In genomic region chr1:185789846-185790735, GRCh38 we compare ENCODE assay signal across 14 cellular contexts. TPM values are rescaled to one million over a fixed set of nuclear protein-coding genes. Genes with fewer than 3 reads are reported as not detected.
DNase-seq lines count a peak whose midpoint lies in the region; ATAC-seq and TF ChIP-seq lines count a peak whose summit lies in the region.
"Had no signal": no experiment of that assay in that cellular context is flagged by ENCODE, and none has a peak within 500 bp of the region (broad histone marks: within the 10 kb centered on the region; RNA-seq: fewer than 3 reads in every experiment).

No MANE protein-coding gene starts in this region.

- DNase-seq in HFFc6 (peak; percentile 11), astrocyte of the spinal cord (ENCODE audit: low read depth, low spot score) (peak; percentile 59), Right ventricle myocardium superior (no peak), renal cortical epithelial cell (ENCODE audit: low read depth) (peak; percentile 31), GM19238 (ENCODE audit: insufficient read length, low spot score) (no peak)
- DNase-seq in stimulated activated CD4-positive, alpha-beta T cell treated with anti-CD3 and anti-CD28 coated beads, Interleukin-4, amount 100 ng/mL, for 4 hours: no peak
- DNase-seq: activated CD4-positive, alpha-beta memory T cell treated with anti-CD3 and anti-CD28 coated beads, Interleukin-2, amount 10 ng/mL, durations not matched to agents 7 days and 5 days; activated effector memory CD4-positive, alpha-beta T cell treated with Interleukin-2 at 50 U/mL for 16 hours; CD4-positive, CD25-positive, alpha-beta regulatory T cell; NCI-H1048; NCI-H345; stimulated activated naive CD8-positive, alpha-beta T cell treated with anti-CD3 and anti-CD28 coated beads, Interleukin-15, amount 100 ng/mL, for 72 hours had no signal

- H3K36me3 Mint-ChIP-seq in HFFc6 (ENCODE audit: low read depth): no peaks in the 10 kb centered on the region
- H3K36me3 Mint-ChIP-seq: CD4-positive, CD25-positive, alpha-beta regulatory T cell had no signal

- in situ Hi-C loops in astrocyte of the spinal cord (cut with HindIII; ENCODE audit: low sequenced_read_pairs): no loop called here

- H3K4me1 Mint-ChIP-seq in HFFc6 (ENCODE audit: low read depth): peaks cover 40% of the 10 kb centered on the region
- H3K4me1 Mint-ChIP-seq: activated CD4-positive, alpha-beta memory T cell treated with anti-CD3 and anti-CD28 coated beads, Interleukin-2, amount 10 ng/mL, durations not matched to agents 7 days and 5 days; stimulated activated naive CD8-positive, alpha-beta T cell treated with anti-CD3 and anti-CD28 coated beads, Interleukin-15, amount 100 ng/mL, for 72 hours had no signal

- H3K4me3 Mint-ChIP-seq in HFFc6: no peak overlapping the region
- H3K4me3 Mint-ChIP-seq: activated CD4-positive, alpha-beta memory T cell treated with anti-CD3 and anti-CD28 coated beads, Interleukin-2, amount 10 ng/mL, durations not matched to agents 7 days and 5 days; CD4-positive, CD25-positive, alpha-beta regulatory T cell; stimulated activated naive CD8-positive, alpha-beta T cell treated with anti-CD3 and anti-CD28 coated beads, Interleukin-15, amount 100 ng/mL, for 72 hours had no signal

- intact Hi-C loops in Right ventricle myocardium superior (cut with DNase I): no loop called here

- peak overlapping the region; percentile 11; the same call in 1 of the 2 replicates for H3K27ac Mint-ChIP-seq in HFFc6
- H3K27ac Mint-ChIP-seq: activated CD4-positive, alpha-beta memory T cell treated with anti-CD3 and anti-CD28 coated beads, Interleukin-2, amount 10 ng/mL, durations not matched to agents 7 days and 5 days; CD4-positive, CD25-positive, alpha-beta regulatory T cell; stimulated activated naive CD8-positive, alpha-beta T cell treated with anti-CD3 and anti-CD28 coated beads, Interleukin-15, amount 100 ng/mL, for 72 hours had no signal

- H3K27me3 Mint-ChIP-seq in HFFc6 (ENCODE audit: insufficient read depth): 0 out of 2 replicates have a peak, but pooled peaks cover 3% of the 10 kb centered on the region
- H3K27me3 Mint-ChIP-seq: activated CD4-positive, alpha-beta memory T cell treated with anti-CD3 and anti-CD28 coated beads, Interleukin-2, amount 10 ng/mL, durations not matched to agents 7 days and 5 days; stimulated activated naive CD8-positive, alpha-beta T cell treated with anti-CD3 and anti-CD28 coated beads, Interleukin-15, amount 100 ng/mL, for 72 hours had no signal

- TF ChIP-seq CTCF in HFFc6 (IDR thresholded peaks at IDR 0.05) (no peak), astrocyte of the spinal cord (IDR thresholded peaks at IDR 0.05; ENCODE audit: low read depth, low read length) (no peak)

- H3K9me3 Mint-ChIP-seq in HFFc6: no peaks in the 10 kb centered on the region
- H3K9me3 Mint-ChIP-seq: activated CD4-positive, alpha-beta memory T cell treated with anti-CD3 and anti-CD28 coated beads, Interleukin-2, amount 10 ng/mL, durations not matched to agents 7 days and 5 days; stimulated activated naive CD8-positive, alpha-beta T cell treated with anti-CD3 and anti-CD28 coated beads, Interleukin-15, amount 100 ng/mL, for 72 hours had no signal

- no peak overlapping the region for H3K4me3 ChIP-seq in astrocyte of the spinal cord (ENCODE audit: low read depth, low read length)

- ATAC-seq in Right ventricle myocardium superior (ENCODE audit: poor library complexity) (peak; percentile 43), HG02759 (IDR thresholded peaks at IDR 0.05; ENCODE audit: unreplicated experiment) (no peak)
- ATAC-seq in activated CD4-positive, CD25-positive, alpha-beta regulatory T cell treated with anti-CD3 and anti-CD28 coated beads, Interleukin-2, amount 50 U/mL, for 24 hours: no peak
- ATAC-seq: stimulated activated naive CD8-positive, alpha-beta T cell treated with anti-CD3 and anti-CD28 coated beads, Interleukin-15, amount 100 ng/mL, for 72 hours had no signal

RNA-seq across cellular contexts. Expression of gene HMCN1, which starts 55.9 kb away (rescaled TPM):
- total RNA-seq in HFFc6 (2021; fragmentation: NEBNext Ultra II Directional; extraction: Animal tissue kit (Norgen Biotek cat#: 25700)): 1 to 10 TPM; 1.2 to 1.8 (median 1.5) TPM
- total RNA-seq in Right ventricle myocardium superior (5.7 TPM), renal cortical epithelial cell (0.17 and 57.9 TPM in 2 replicates)

Comparison
In these comparisons a context has a peak if more than half of its experiments do, and no peak if none do; other contexts are left out.
1. DNase-seq: peak in HFFc6 (single experiment), astrocyte of the spinal cord (single experiment) and renal cortical epithelial cell (single experiment); none in Right ventricle myocardium superior (single experiment), GM19238 (single experiment) and stimulated activated CD4-positive, alpha-beta T cell treated with anti-CD3 and anti-CD28 coated beads, Interleukin-4, amount 100 ng/mL, for 4 hours (0 of 2).